ENCODE assay signal across 10 cellular contexts in genomic region chr1:156102634-156103511, GRCh38. TPM values are rescaled to one million over a fixed set of nuclear protein-coding genes. Genes with fewer than 3 reads are reported as not detected.
DNase-seq lines count a peak whose midpoint lies in the region; ATAC-seq and TF ChIP-seq lines count a peak whose summit lies in the region.
"Had no signal": no experiment of that assay in that cellular context is flagged by ENCODE, and none has a peak within 500 bp of the region (broad histone marks: within the 10 kb centered on the region; RNA-seq: fewer than 3 reads in every experiment).

No MANE protein-coding gene starts in this region.

- 61 to 67% methylated on average over 11 to 12 of the region's 16 CpGs for WGBS in esophagus squamous epithelium, 2 donors
- 54 to 64% (median 57%) methylated on average over 15 to 16 of the region's 16 CpGs for WGBS in psoas muscle, 3 donors

- H3K4me3 ChIP-seq in Peyer's patch (no peak overlapping the region), esophagus squamous epithelium (peak overlapping the region in 1 of 4 donors; percentile 11), psoas muscle (no peak overlapping the region)

- DNase-seq in EH (ENCODE audit: low read depth) (peak; percentile 75), Peyer's patch (no peak), esophagus squamous epithelium (lab: John Stamatoyannopoulos, UW) (no peak), psoas muscle (peak in 1 of 2 donors; percentile 60), ACHN (no peak), NCI-H2081 (lab: John Stamatoyannopoulos, UW) (no peak), 8988T (no peak)
- no peak for DNase-seq in central memory CD4-positive, alpha-beta T cell
- DNase-seq: activated naive CD4-positive, alpha-beta T cell; NCI-H2227 treated with DMSO at 0.1 percent for 48 hours had no signal

- peaks cover 10 to 73% (median 16%) of the 10 kb centered on the region in 4 donors for H3K4me1 ChIP-seq in Peyer's patch
- H3K4me1 ChIP-seq in esophagus squamous epithelium: peaks cover 72 to 86% (median 75%) of the 10 kb centered on the region in 3 donors
- H3K4me1 ChIP-seq in psoas muscle: peaks cover 40% of the 10 kb centered on the region

- H3K9me3 ChIP-seq in Peyer's patch (no peaks in the 10 kb centered on the region), esophagus squamous epithelium (no peaks in the 10 kb centered on the region), psoas muscle (no peaks in the 10 kb centered on the region)

- no peak for TF ChIP-seq CTCF in Peyer's patch (IDR thresholded peaks at IDR 0.05)
- TF ChIP-seq CTCF in esophagus squamous epithelium (IDR thresholded peaks at IDR 0.05): no peak
- TF ChIP-seq CTCF in psoas muscle (IDR thresholded peaks at IDR 0.05): no peak

- no peak for TF ChIP-seq POLR2A in Peyer's patch (IDR thresholded peaks at IDR 0.05)
- peak in 1 of 4 donors; percentile 4 for TF ChIP-seq POLR2A in esophagus squamous epithelium (IDR thresholded peaks at IDR 0.05)

- in situ Hi-C loops in ACHN (cut with HindIII; ENCODE audit: low pct_ligation_motif_present, low pct_unique_long_range_greater_than_20kb, low sequenced_read_pairs): no loop called here

- H3K27ac ChIP-seq in Peyer's patch (peak overlapping the region; percentile 76 to 95 (median 85)), esophagus squamous epithelium (peak overlapping the region; percentile 90 to 96 (median 92)), psoas muscle (peak overlapping the region; percentile 98)

- H3K36me3 ChIP-seq in Peyer's patch (no peaks in the 10 kb centered on the region), esophagus squamous epithelium (no peaks in the 10 kb centered on the region), psoas muscle (ENCODE audit: insufficient read depth in 1 of 2, low read depth in 1 of 2) (no peaks in the 10 kb centered on the region)

- H3K27me3 ChIP-seq in Peyer's patch (no peaks in the 10 kb centered on the region), esophagus squamous epithelium (no peaks in the 10 kb centered on the region), psoas muscle (ENCODE audit: insufficient read depth in 3 of 3, low read length in 2 of 3) (no peaks in the 10 kb centered on the region)

- no peak for ATAC-seq in psoas muscle

- intact Hi-C loops in esophagus squamous epithelium (cut with DNase I) (no loop called here), psoas muscle (cut with DNase I) (no loop called here)

RNA-seq across cellular contexts. Expression of gene LMNA, which starts 11.6 kb away (rescaled TPM):
- total RNA-seq in Peyer's patch (100 to 1,000 TPM; 201 to 295 (median 211) TPM), esophagus squamous epithelium (100 to 1,000 TPM; 322 to 480 (median 403) TPM), psoas muscle (100 to 1,000 TPM; 161 to 392 (median 291) TPM)
- polyA plus RNA-seq in psoas muscle: 100 to 1,000 TPM; 114 to 237 (median 138) TPM

RNA-seq across cellular contexts. Expression of gene MEX3A, which starts 20.6 kb away (rescaled TPM):
- total RNA-seq in Peyer's patch: 1 to 10 TPM in 1 of 4 donors, under 1 TPM in 1, not detected in 2; 0.80 to 2.1 TPM
- total RNA-seq in esophagus squamous epithelium: 1 to 10 TPM in 1 of 4 donors, under 1 TPM in 3; 0.15 to 1.4 (median 0.65) TPM
- under 1 TPM; 0.06 to 0.28 (median 0.11) TPM for total RNA-seq in psoas muscle
- polyA plus RNA-seq in psoas muscle: under 1 TPM; 0.07 to 0.42 (median 0.22) TPM

RNA-seq across cellular contexts. Expression of gene RAB25, which starts 41.9 kb away (rescaled TPM):
- 100 to 1,000 TPM in 3 of 4 donors, 10 to 100 TPM in 1; 96.6 to 188 (median 146) TPM for total RNA-seq in Peyer's patch
- 100 to 1,000 TPM; 190 to 482 (median 272) TPM for total RNA-seq in esophagus squamous epithelium
- not detected for total RNA-seq in psoas muscle
- under 1 TPM; 0.07 to 0.34 (median 0.13) TPM for polyA plus RNA-seq in psoas muscle

RNA-seq across cellular contexts. Expression of gene LAMTOR2, which starts 48.3 kb away (rescaled TPM):
- total RNA-seq in Peyer's patch (10 to 100 TPM; 40.4 to 75.5 (median 54.1) TPM), esophagus squamous epithelium (10 to 100 TPM; 41.4 to 67.1 (median 53.3) TPM), psoas muscle (10 to 100 TPM; 46.1 to 63.9 (median 51.2) TPM)
- polyA plus RNA-seq in psoas muscle: 100 to 1,000 TPM in 1 of 3 donors, 10 to 100 TPM in 2; 89.0 to 101 (median 95.7) TPM

RNA-seq across cellular contexts. Expression of gene UBQLN4, which starts 49.3 kb away (rescaled TPM):
- total RNA-seq in Peyer's patch (10 to 100 TPM; 16.3 to 22.5 (median 21.4) TPM), esophagus squamous epithelium (10 to 100 TPM; 19.7 to 32.7 (median 25.5) TPM), psoas muscle (10 to 100 TPM; 46.6 to 64.9 (median 53.1) TPM)
- 10 to 100 TPM; 36.8 to 73.9 (median 55.5) TPM for polyA plus RNA-seq in psoas muscle

Comparison
In these comparisons a context has a peak if more than half of its experiments do, and no peak if none do; other contexts are left out.
1. RNA of gene RAB25, which starts 41.9 kb away (total RNA-seq): 190 to 482 TPM in esophagus squamous epithelium and 96.6 to 188 TPM in Peyer's patch; not detected in psoas muscle; every median in the first group is over 10 times any median in the second.
2. Peak in every context shown above with its lines, with median percentiles within 50 percentile points of each other: H3K27ac ChIP-seq.